ENCODE assay signal across 17 cellular contexts in the genomic region with DNA sequence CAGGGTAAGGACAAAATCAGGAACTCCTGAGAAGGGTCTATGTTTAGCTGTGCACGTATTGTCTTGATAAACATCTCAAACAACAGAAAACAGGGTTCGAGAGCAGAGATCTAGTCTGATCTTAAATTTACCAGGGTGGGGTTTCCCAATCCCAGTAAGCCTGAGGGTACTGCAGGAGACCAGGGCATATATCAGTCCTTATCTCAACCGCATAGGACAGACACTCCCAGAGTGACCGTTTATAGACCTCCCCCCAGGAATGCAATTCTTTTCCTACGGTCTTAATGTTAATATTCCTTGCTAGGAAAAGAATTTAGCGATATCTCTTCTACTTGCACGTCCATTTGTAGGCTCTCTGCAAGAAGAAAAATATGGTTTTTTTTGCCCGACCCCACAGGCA. TPM values are rescaled to one million over a fixed set of nuclear protein-coding genes. Genes with fewer than 3 reads are reported as not detected.
DNase-seq lines count a peak whose midpoint lies in the region; ATAC-seq, FAIRE-seq and TF ChIP-seq lines count a peak whose summit lies in the region.
"Had no signal": no experiment of that assay in that cellular context is flagged by ENCODE, and none has a peak within 500 bp of the region (broad histone marks: within the 10 kb centered on the region; RNA-seq: fewer than 3 reads in every experiment).

No MANE protein-coding gene starts in this region.

- no peak overlapping the region for H3K27ac ChIP-seq in HEK293 (ENCODE audit: extremely low read depth, low read depth, low read length)
- H3K27ac ChIP-seq in OCI-LY7 (ENCODE audit: low read depth, low read length, poor library complexity, severe bottlenecking), result no peak overlapping the region
- H3K27ac ChIP-seq in K562 (ENCODE audit: extremely low read depth, low read depth, low read length), result no peak overlapping the region
- H3K27ac ChIP-seq in gastrocnemius medialis, result no peak overlapping the region

- no peak for TF ChIP-seq RAD21 in K562 (CRISPR knock-in tag; conservative IDR thresholded peaks at IDR 0.05 in 1 of 2, IDR thresholded peaks at IDR 0.05 in 1 of 2)

- CTCF ChIA-PET in HEK293 (lab: Yijun Ruan, JAX) (no interaction called here), OCI-LY7 (lab: Charles Lee; ENCODE audit: unreplicated experiment) (no interaction called here), K562 (lab: Yijun Ruan, JAX; ENCODE audit: low intra/inter-chr PET ratio) (interaction anchor here (0.9 kb wide), 1 partner anchor 434 kb away, joined by 4 read pairs; no protein-coding TSS in a partner anchor)

- TF ChIP-seq POLR2A in K562 (conservative IDR thresholded peaks at IDR 0.05) (no peak), gastrocnemius medialis (IDR thresholded peaks at IDR 0.05) (no peak)

- H3K4me2 ChIP-seq in OCI-LY7 (ENCODE audit: low read length) (no peak overlapping the region), K562 (ENCODE audit: insufficient read depth, low read length) (no peak overlapping the region)

- H3K4me3 ChIP-seq in HEK293 (ENCODE audit: low read depth, low read length), result no peak overlapping the region
- H3K4me3 ChIP-seq in OCI-LY7 (ENCODE audit: low read depth, low read length, poor library complexity, severe bottlenecking), result no peak overlapping the region
- no peak overlapping the region for H3K4me3 ChIP-seq in K562
- no peak overlapping the region for H3K4me3 ChIP-seq in gastrocnemius medialis
- H3K4me3 ChIP-seq: HAP-1 had no signal

- no peak overlapping the region for H3K9ac ChIP-seq in K562 (ENCODE audit: insufficient read depth in 1 of 2, low read depth in 2 of 2, low read length in 2 of 2)

- H3K4me1 ChIP-seq in HEK293 (ENCODE audit: control insufficient read depth, insufficient read depth, low read length) (no peaks in the 10 kb centered on the region), OCI-LY7 (ENCODE audit: insufficient read depth, low read length, poor library complexity, severe bottlenecking) (no peaks in the 10 kb centered on the region), K562 (replicated peaks in 1 of 2; ENCODE audit: control insufficient read depth in 2 of 2, insufficient read depth in 2 of 2, low read length in 2 of 2) (no peaks in the 10 kb centered on the region), gastrocnemius medialis (no peaks in the 10 kb centered on the region)
- H3K4me1 ChIP-seq: HAP-1 had no signal

- in situ Hi-C loops in K562 (cut with MboI) (no loop called here), gastrocnemius medialis (cut with MboI; ENCODE audit: low sequenced_read_pairs in 4 of 4) (loop anchor here in 1 of 4 donors (25.0 kb wide), 1 partner anchor 1351 kb away; no protein-coding TSS in a partner anchor)

- H3K79me2 ChIP-seq in OCI-LY7 (ENCODE audit: insufficient read depth, low read depth, low read length), result no peaks in the 10 kb centered on the region
- H3K79me2 ChIP-seq in K562 (ENCODE audit: control insufficient read depth, insufficient read depth, low read length), result no peaks in the 10 kb centered on the region

- H2AFZ ChIP-seq in OCI-LY7 (ENCODE audit: low read length), result no peak overlapping the region
- H2AFZ ChIP-seq in K562 (ENCODE audit: low read depth, low read length), result no peak overlapping the region

- DNase-seq in OCI-LY7 (ENCODE audit: low spot score) (peak; percentile 4), K562 (ENCODE audit: extremely low read depth in 1 of 4, low spot score in 3 of 4) (no peak), NCI-H146 (lab: John Stamatoyannopoulos, UW) (no peak), NCI-H524 (lab: John Stamatoyannopoulos, UW) (no peak), gastrocnemius medialis (no peak)
- DNase-seq: C1 segment of cervical spinal cord; Calu3; CD4-positive, alpha-beta memory T cell; COR-L47; DMS79; GDM1; GOT3 had no signal

- BruUV-seq in OCI-LY7 (replicated peaks; lab: Mats Ljungman, UMichigan) (no TSS peak), K562 (replicated peaks; lab: Mats Ljungman, UMichigan) (no TSS peak)

- H3K9me1 ChIP-seq in K562 (ENCODE audit: control insufficient read depth, insufficient read depth, low read length), result no peaks in the 10 kb centered on the region

- FAIRE-seq in K562 (lab: Jason Lieb, UNC), result no peak
- FAIRE-seq: GM12891, GM18507, H54 had no signal

- 28% methylated on average over 8 of the region's 8 CpGs for WGBS in K562 (ENCODE audit: insufficient coverage, low coverage, missing lambda C conversion rate)

- ATAC-seq in K562 (no peak), gastrocnemius medialis (no peak)

- H3K36me3 ChIP-seq in HEK293 (ENCODE audit: control insufficient read depth in 2 of 2, insufficient read depth in 1 of 2, low read length in 2 of 2) (no peaks in the 10 kb centered on the region), OCI-LY7 (ENCODE audit: insufficient read depth, low read length) (no peaks in the 10 kb centered on the region), K562 (ENCODE audit: control insufficient read depth, insufficient read depth, low read length) (no peaks in the 10 kb centered on the region), gastrocnemius medialis (no peaks in the 10 kb centered on the region)
- H3K36me3 ChIP-seq: HAP-1 had no signal

- H3K27me3 ChIP-seq in K562 (ENCODE audit: control insufficient read depth in 2 of 2, insufficient read depth in 2 of 2, low read length in 2 of 2) (peaks cover 0 to 3% of the 10 kb centered on the region in 2 experiments; a peak in 1 of 5 replicates), gastrocnemius medialis (no peaks in the 10 kb centered on the region)

- no peaks in the 10 kb centered on the region for H4K20me1 ChIP-seq in OCI-LY7 (ENCODE audit: insufficient read depth, low read length)
- H4K20me1 ChIP-seq in K562 (replicated peaks; ENCODE audit: control insufficient read depth, insufficient read depth, low read length), result no peaks in the 10 kb centered on the region

- no peak for TF ChIP-seq EP300 in K562 (IDR thresholded peaks at IDR 0.05; ENCODE audit: low read length)

- H3K9me3 ChIP-seq in HEK293 (ENCODE audit: control insufficient read depth, insufficient read depth, low read depth, low read length), result no peaks in the 10 kb centered on the region
- peaks cover 4% of the 10 kb centered on the region; the same call in 1 of the 2 replicates for H3K9me3 ChIP-seq in OCI-LY7 (ENCODE audit: low read length)
- peaks cover 17% of the 10 kb centered on the region for H3K9me3 ChIP-seq in K562 (replicated peaks; ENCODE audit: control insufficient read depth, insufficient read depth, low read depth, low read length)
- H3K9me3 ChIP-seq in gastrocnemius medialis, result peaks cover 0 to 3% (median 0%) of the 10 kb centered on the region in 3 donors

- TF ChIP-seq CTCF in HEK293 (tag by site-specific recombination; IDR thresholded peaks at IDR 0.05) (no peak), OCI-LY7 (conservative IDR thresholded peaks at IDR 0.05; ENCODE audit: low read length) (no peak), K562 (IDR thresholded peaks at IDR 0.05 in 2 of 3, conservative IDR thresholded peaks at IDR 0.05 in 1 of 3; ENCODE audit: insufficient read depth in 2 of 3, low read depth in 1 of 3, low read length in 3 of 3) (no peak), gastrocnemius medialis (IDR thresholded peaks at IDR 0.05 in 4 of 5, conservative IDR thresholded peaks at IDR 0.05 in 1 of 5) (no peak)

- POLR2A ChIA-PET in HEK293 (lab: Yijun Ruan, JAX), result no interaction called here
- POLR2A ChIA-PET in OCI-LY7 (lab: Charles Lee), result no interaction called here
- POLR2A ChIA-PET in K562 (lab: Yijun Ruan, JAX), result no interaction called here

- no peaks in the 10 kb centered on the region for H3K9me2 ChIP-seq in OCI-LY7 (ENCODE audit: insufficient read depth, low read length)

- intact Hi-C loops in OCI-LY7 (cut with micrococcal nuclease; ENCODE audit: unreplicated experiment), result no loop called here
- intact Hi-C loops in K562 (cut with micrococcal nuclease), result no loop called here
- intact Hi-C loops in gastrocnemius medialis (cut with DNase I; ENCODE audit: low total_unique reads), result no loop called here

TF ChIP-seq in HEK293, 187 proteins besides CTCF, POLR2A, EP300 and RAD21 (continues in another document):
- TF ChIP-seq SETDB1 (IDR thresholded peaks at IDR 0.05; ENCODE audit: insufficient read length, low read length), result peak; percentile 91

TF ChIP-seq in K562, 482 proteins besides CTCF, POLR2A, EP300 and RAD21 (continues in another document):
- TF ChIP-seq ZNF445 (CRISPR knock-in tag; IDR thresholded peaks at IDR 0.05; ENCODE audit: low read depth), result peak; percentile 95
- no peak for TF ChIP-seq ZNF143 (CRISPR knock-in tag; IDR thresholded peaks at IDR 0.05)
- no peak for TF ChIP-seq NR2C2 (CRISPR knock-in tag; IDR thresholded peaks at IDR 0.05)
- no peak for TF ChIP-seq NR2C2 (tag; IDR thresholded peaks at IDR 0.05)
- TF ChIP-seq TRIM24 (IDR thresholded peaks at IDR 0.05), result 0 out of 4 replicates have a peak, but pooled peaks of 1 of the 2 experiments have one; percentile 36
- no peak for TF ChIP-seq IFI16 (CRISPR knock-in tag; IDR thresholded peaks at IDR 0.05)

RNA-seq across cellular contexts. Expression of gene VIM, which starts 35.5 kb away (rescaled TPM):
- 0.46 and 3.4 TPM in 2 replicates for total RNA-seq in OCI-LY7 (2014; rRNA removed; shearing (Covaris generic))
- 0.88 and 1.3 TPM in 2 replicates for total RNA-seq in OCI-LY7 (2022)
- 119 and 160 TPM in 2 replicates for total RNA-seq in K562 (2011; cell fraction: chromatin; rRNA removed; ENCODE audit: low replicate concordance)
- total RNA-seq in K562 (2011; cell fraction: nucleolus; rRNA removed), result 119 and 169 TPM in 2 replicates
- 116 and 178 TPM in 2 replicates for total RNA-seq in K562 (2011; cell fraction: nucleoplasm; rRNA removed)
- total RNA-seq in K562 (2014; rRNA removed), result 604 and 655 TPM in 2 replicates
- total RNA-seq in K562 (2014; rRNA removed; fragmentation: Illumina TruSeq; extraction: Trizol), result 264 and 301 TPM in 2 replicates
- 441 and 490 TPM in 2 replicates for total RNA-seq in K562 (2015; rRNA removed; fragmentation: Illumina TruSeq; extraction: Trizol)
- 571 and 621 TPM in 2 replicates for total RNA-seq in K562 (2021)
- polyA plus RNA-seq in K562 (2011; rRNA removed), result 300 and 518 TPM in 2 replicates
- 296 and 577 TPM in 2 replicates for polyA plus RNA-seq in K562 (2011; cell fraction: cytosol; rRNA removed)
- 267 and 332 TPM in 2 replicates for polyA plus RNA-seq in K562 (2011; cell fraction: nucleus; rRNA removed)
- 869 and 1,478 TPM in 2 replicates for polyA plus RNA-seq in K562 (2012)
- polyA plus RNA-seq in K562 (2014; fragmentation: Illumina TruSeq; extraction: Trizol), result 458 and 481 TPM in 2 replicates
- 100 to 1,000 TPM in 1 of 2 experiments, 10 to 100 TPM in 1; 86.0 to 123 TPM for polyA plus RNA-seq in K562 (2014; fragmentation: Nextera tagmentation; extraction: Ambion mirVana)
- 275 and 383 TPM in 2 replicates for polyA plus RNA-seq in K562 (2014; rRNA removed)
- polyA minus RNA-seq in K562 (2011; rRNA and poly(A)+ RNA removed), result 448 and 611 TPM in 2 replicates
- polyA minus RNA-seq in K562 (2011; cell fraction: cytosol; rRNA and poly(A)+ RNA removed), result 361 and 458 TPM in 2 replicates
- 168 and 199 TPM in 2 replicates for polyA minus RNA-seq in K562 (2011; cell fraction: nucleus; rRNA and poly(A)+ RNA removed)
- total RNA-seq in gastrocnemius medialis, result 100 to 1,000 TPM; 355 to 835 (median 589) TPM

Comparison
In these comparisons a context has a peak if more than half of its experiments do, and no peak if none do; other contexts are left out.
1. RNA of gene VIM, which starts 35.5 kb away (total RNA-seq): 355 to 835 TPM in gastrocnemius medialis and 116 to 655 TPM in K562; 0.46 to 3.4 TPM in OCI-LY7; every median in the first group is over 10 times any median in the second.
2. Of the 44 proteins assayed by ChIP-seq in both K562 and HEK293: peak only in K562: TRIM28 and ZEB2; only in HEK293: SETDB1; in both: none; in neither: 41.